In genomic region chr6:142845624-142846458, GRCh38 we compare ENCODE assay signal across 8 cellular contexts.
A peak's percentile ranks its signal among the peaks of the same experiment; 100 is the strongest.
DNase-seq lines count a peak whose midpoint lies in the region; ATAC-seq and TF ChIP-seq lines count a peak whose summit lies in the region.

No MANE protein-coding gene starts in this region.

- TF ChIP-seq POLR2A in tibial nerve (IDR thresholded peaks at IDR 0.05), result no peak

- H3K4me1 ChIP-seq in tibial nerve, result peaks cover 0 to 87% (median 41%) of the 10 kb centered on the region in 4 donors

- peak overlapping the region in 3 of 4 donors; percentile 13 to 31 (median 24) for H3K4me3 ChIP-seq in tibial nerve

- no peaks in the 10 kb centered on the region for H3K9me3 ChIP-seq in tibial nerve

- ATAC-seq in HG02588 (IDR thresholded peaks at IDR 0.05; ENCODE audit: unreplicated experiment), result no peak

- TF ChIP-seq EP300 in tibial nerve (IDR thresholded peaks at IDR 0.05), result no peak

- H3K27me3 ChIP-seq in tibial nerve, result no peaks in the 10 kb centered on the region

- no peaks in the 10 kb centered on the region for H3K36me3 ChIP-seq in tibial nerve

- no peak for TF ChIP-seq CTCF in tibial nerve (IDR thresholded peaks at IDR 0.05)

- peak overlapping the region; percentile 49 to 83 (median 75) for H3K27ac ChIP-seq in tibial nerve

- 19 to 26% methylated on average over 22 to 23 of the region's 23 CpGs for WGBS in tibial nerve, 2 donors

- DNase-seq in NCI-H187 (lab: John Stamatoyannopoulos, UW) (peak; percentile 17 to 33), NCI-H187 treated with DMSO at 0.1 percent for 48 hours (lab: John Stamatoyannopoulos, UW) (no peak), NCI-H345 (lab: John Stamatoyannopoulos, UW) (peak; percentile 84), fibroblast of gingiva (ENCODE audit: low read depth) (peak; percentile 84), myocyte (ENCODE audit: low read depth) (peak; percentile 96), tibial nerve (ENCODE audit: low spot score in 2 of 2) (peak; percentile 50 to 64)
- DNase-seq in activated T-helper 9 cell treated with anti-CD3 and anti-CD28 coated beads, Interleukin-2, amount 50 U/mL, for 16 hours (ENCODE audit: low read depth), result peak; percentile 34
